In the genomic region with DNA sequence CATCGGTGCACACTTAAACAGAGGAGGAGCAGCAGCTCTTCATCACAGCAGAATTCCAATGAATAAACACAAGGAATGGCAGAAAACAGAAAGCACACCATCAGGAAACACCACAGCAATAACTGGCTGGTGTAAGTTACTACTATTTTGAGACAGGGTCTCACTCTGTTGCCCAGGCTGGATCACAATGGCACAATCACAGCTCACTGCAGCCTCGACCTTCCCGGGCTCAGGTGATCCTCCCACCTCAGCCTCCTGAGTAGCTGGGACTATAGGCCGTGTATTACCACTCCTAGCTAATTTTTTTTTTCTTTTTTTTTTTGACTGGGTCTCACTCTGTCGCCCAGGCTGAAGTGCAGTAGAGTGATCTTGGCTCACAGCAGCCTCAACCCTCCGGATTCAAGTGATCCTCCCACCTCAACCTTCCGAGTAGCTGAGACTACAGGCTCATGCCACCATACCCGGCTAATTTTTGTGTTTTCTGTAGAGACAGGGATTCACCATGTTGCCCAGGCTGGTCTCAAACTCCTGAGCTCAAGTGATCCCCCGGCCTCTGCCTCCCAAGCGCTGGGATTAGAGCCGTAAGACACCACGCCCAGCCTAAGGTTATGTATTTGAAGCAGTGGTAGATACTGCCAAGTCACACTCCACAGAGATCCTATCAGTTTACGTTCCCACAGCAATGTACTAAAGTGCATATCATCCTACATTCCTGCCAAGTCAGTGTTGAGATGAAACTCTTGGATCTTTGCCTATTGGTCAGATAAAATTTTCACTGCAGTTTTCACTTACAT, we compare ENCODE assay signal across 12 cellular contexts. TPM values are rescaled to one million over a fixed set of nuclear protein-coding genes. Genes with fewer than 3 reads are reported as not detected.
DNase-seq lines count a peak whose midpoint lies in the region; ATAC-seq, FAIRE-seq and TF ChIP-seq lines count a peak whose summit lies in the region.
"Had no signal": no experiment of that assay in that cellular context is flagged by ENCODE, and none has a peak within 500 bp of the region (broad histone marks: within the 10 kb centered on the region; RNA-seq: fewer than 3 reads in every experiment).

No MANE protein-coding gene starts in this region.

- H3K9me3 Mint-ChIP-seq in WTC11 = no peaks in the 10 kb centered on the region

- peak overlapping the region; percentile 82 for H3K27ac Mint-ChIP-seq in WTC11

- no peak for ATAC-seq in WTC11
- ATAC-seq in HG02763 (IDR thresholded peaks at IDR 0.05; ENCODE audit: unreplicated experiment) = no peak
- no peak for ATAC-seq in GM21576 (IDR thresholded peaks at IDR 0.05; ENCODE audit: unreplicated experiment)
- ATAC-seq: T-helper 17 cell had no signal

- 0 out of 2 replicates have a peak, but pooled peaks cover 7% of the 10 kb centered on the region for H3K4me1 Mint-ChIP-seq in WTC11

- intact Hi-C loops in left ventricle myocardium inferior (cut with micrococcal nuclease) = no loop called here

- POLR2A ChIA-PET in WTC11 (lab: Charles Lee) = no interaction called here

- H3K4me3 ChIP-seq in left ventricle myocardium inferior (no peak overlapping the region), small intestine (ENCODE audit: low read depth in 1 of 2, low read length in 2 of 2) (peak overlapping the region in 1 of 2 donors; percentile 7)

- peaks cover 15% of the 10 kb centered on the region for H3K4me1 ChIP-seq in left ventricle myocardium inferior
- H3K4me1 ChIP-seq in small intestine (ENCODE audit: control insufficient read depth in 2 of 2, insufficient read depth in 1 of 2, low read depth in 1 of 2, low read length in 1 of 2) = no peaks in the 10 kb centered on the region

- H3K27me3 ChIP-seq in left ventricle myocardium inferior (ENCODE audit: low read depth) (no peaks in the 10 kb centered on the region), small intestine (ENCODE audit: control insufficient read depth in 2 of 2, insufficient read depth in 2 of 2, low read length in 2 of 2) (no peaks in the 10 kb centered on the region)

- no peak for TF ChIP-seq CTCF in WTC11 (IDR thresholded peaks at IDR 0.05)
- no peak for TF ChIP-seq CTCF in left ventricle myocardium inferior (IDR thresholded peaks at IDR 0.05; ENCODE audit: borderline replicate concordance)

- no peak for FAIRE-seq in small intestine (lab: Jason Lieb, UNC)
- FAIRE-seq: A204.1, endothelial cell of umbilical vein had no signal

- no peaks in the 10 kb centered on the region for H3K27me3 Mint-ChIP-seq in WTC11 (ENCODE audit: low read depth)
- H3K27me3 Mint-ChIP-seq: T-helper 17 cell had no signal

- CTCF ChIA-PET in WTC11 (lab: Charles Lee) = no interaction called here

- H3K36me3 ChIP-seq in left ventricle myocardium inferior (no peaks in the 10 kb centered on the region), small intestine (ENCODE audit: control insufficient read depth in 2 of 2, insufficient read depth in 2 of 2, low read length in 2 of 2) (peaks cover 0 to 3% of the 10 kb centered on the region in 2 donors)

- H3K27ac ChIP-seq in left ventricle myocardium inferior (replicated peaks) = peak overlapping the region; percentile 56
- H3K27ac ChIP-seq in small intestine (ENCODE audit: low read depth in 1 of 2, low read length in 1 of 2) = peak overlapping the region in 1 of 2 donors; percentile 38
- no peak overlapping the region for H3K27ac ChIP-seq in caudate nucleus (ENCODE audit: low read depth, low read length)

- peaks cover 3% of the 10 kb centered on the region for H3K36me3 Mint-ChIP-seq in WTC11

- H3K9me3 ChIP-seq in left ventricle myocardium inferior (replicated peaks) = no peaks in the 10 kb centered on the region
- H3K9me3 ChIP-seq in small intestine (ENCODE audit: control insufficient read depth, low read depth) = no peaks in the 10 kb centered on the region

- peak; percentile 40 for DNase-seq in DMS 273 (lab: John Stamatoyannopoulos, UW; ENCODE audit: unreplicated experiment)
- DNase-seq in DMS 273 treated with DMSO at 0.1 percent for 48 hours (lab: John Stamatoyannopoulos, UW) = no peak
- DNase-seq in WTC11 (ENCODE audit: low spot score) = no peak
- no peak for DNase-seq in left ventricle myocardium inferior
- DNase-seq in small intestine = peak; percentile 75
- no peak for DNase-seq in caudate nucleus (lab: John Stamatoyannopoulos, UW)
- DNase-seq: NCI-H2081, T-helper 17 cell had no signal

- WGBS in small intestine, 3 donors = 52 to 77% (median 63%) methylated on average over 13 of the region's 13 CpGs

- no peak overlapping the region for H3K4me3 Mint-ChIP-seq in WTC11
- H3K4me3 Mint-ChIP-seq: T-helper 17 cell had no signal

TF ChIP-seq in WTC11, 78 proteins besides CTCF, POLR2A, EP300 and RAD21 (continues in another document):
- no peak for TF ChIP-seq IRF2 (CRISPR knock-in tag; IDR thresholded peaks at IDR 0.05; ENCODE audit: borderline replicate concordance, low read depth)
- TF ChIP-seq, protein P1, sequence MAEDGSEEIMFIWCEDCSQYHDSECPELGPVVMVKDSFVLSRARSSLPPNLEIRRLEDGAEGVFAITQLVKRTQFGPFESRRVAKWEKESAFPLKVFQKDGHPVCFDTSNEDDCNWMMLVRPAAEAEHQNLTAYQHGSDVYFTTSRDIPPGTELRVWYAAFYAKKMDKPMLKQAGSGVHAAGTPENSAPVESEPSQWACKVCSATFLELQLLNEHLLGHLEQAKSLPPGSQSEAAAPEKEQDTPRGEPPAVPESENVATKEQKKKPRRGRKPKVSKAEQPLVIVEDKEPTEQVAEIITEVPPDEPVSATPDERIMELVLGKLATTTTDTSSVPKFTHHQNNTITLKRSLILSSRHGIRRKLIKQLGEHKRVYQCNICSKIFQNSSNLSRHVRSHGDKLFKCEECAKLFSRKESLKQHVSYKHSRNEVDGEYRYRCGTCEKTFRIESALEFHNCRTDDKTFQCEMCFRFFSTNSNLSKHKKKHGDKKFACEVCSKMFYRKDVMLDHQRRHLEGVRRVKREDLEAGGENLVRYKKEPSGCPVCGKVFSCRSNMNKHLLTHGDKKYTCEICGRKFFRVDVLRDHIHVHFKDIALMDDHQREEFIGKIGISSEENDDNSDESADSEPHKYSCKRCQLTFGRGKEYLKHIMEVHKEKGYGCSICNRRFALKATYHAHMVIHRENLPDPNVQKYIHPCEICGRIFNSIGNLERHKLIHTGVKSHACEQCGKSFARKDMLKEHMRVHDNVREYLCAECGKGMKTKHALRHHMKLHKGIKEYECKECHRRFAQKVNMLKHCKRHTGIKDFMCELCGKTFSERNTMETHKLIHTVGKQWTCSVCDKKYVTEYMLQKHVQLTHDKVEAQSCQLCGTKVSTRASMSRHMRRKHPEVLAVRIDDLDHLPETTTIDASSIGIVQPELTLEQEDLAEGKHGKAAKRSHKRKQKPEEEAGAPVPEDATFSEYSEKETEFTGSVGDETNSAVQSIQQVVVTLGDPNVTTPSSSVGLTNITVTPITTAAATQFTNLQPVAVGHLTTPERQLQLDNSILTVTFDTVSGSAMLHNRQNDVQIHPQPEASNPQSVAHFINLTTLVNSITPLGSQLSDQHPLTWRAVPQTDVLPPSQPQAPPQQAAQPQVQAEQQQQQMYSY (CRISPR knock-in tag; IDR thresholded peaks at IDR 0.05) = no peak
- TF ChIP-seq TEAD4 (CRISPR knock-in tag; IDR thresholded peaks at IDR 0.05) = no peak
- no peak for TF ChIP-seq SOX15 (CRISPR knock-in tag; IDR thresholded peaks at IDR 0.05)
- no peak for TF ChIP-seq FOXK1 (CRISPR knock-in tag; IDR thresholded peaks at IDR 0.05)
- no peak for TF ChIP-seq ZNF281 (CRISPR knock-in tag; IDR thresholded peaks at IDR 0.05)
- no peak for TF ChIP-seq ZNF317 (CRISPR knock-in tag; IDR thresholded peaks at IDR 0.05; ENCODE audit: borderline replicate concordance, low read depth)
- no peak for TF ChIP-seq ZNF232 (CRISPR knock-in tag; IDR thresholded peaks at IDR 0.05)
- no peak for TF ChIP-seq EMX1 (CRISPR knock-in tag; IDR thresholded peaks at IDR 0.05)
- TF ChIP-seq KAT7 (CRISPR knock-in tag; IDR thresholded peaks at IDR 0.05; ENCODE audit: borderline replicate concordance) = no peak
- TF ChIP-seq, protein P2, sequence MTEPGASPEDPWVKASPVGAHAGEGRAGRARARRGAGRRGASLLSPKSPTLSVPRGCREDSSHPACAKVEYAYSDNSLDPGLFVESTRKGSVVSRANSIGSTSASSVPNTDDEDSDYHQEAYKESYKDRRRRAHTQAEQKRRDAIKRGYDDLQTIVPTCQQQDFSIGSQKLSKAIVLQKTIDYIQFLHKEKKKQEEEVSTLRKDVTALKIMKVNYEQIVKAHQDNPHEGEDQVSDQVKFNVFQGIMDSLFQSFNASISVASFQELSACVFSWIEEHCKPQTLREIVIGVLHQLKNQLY (CRISPR knock-in tag; IDR thresholded peaks at IDR 0.05) = no peak

RNA-seq across cellular contexts. Expression of gene TRAP1, which starts 20.7 kb away (rescaled TPM):
- total RNA-seq in WTC11 (2021) = 275 to 290 TPM (median 285 TPM) in 3 replicates
- 128 TPM for total RNA-seq in left ventricle myocardium inferior
- polyA plus RNA-seq in small intestine = 10 to 100 TPM; 25.5 to 79.5 (median 49.4) TPM

RNA-seq across cellular contexts. Expression of gene DNASE1, which starts 42.1 kb away (rescaled TPM):
- total RNA-seq in WTC11 (2021) (13.5 to 15.7 TPM (median 13.9 TPM) in 3 replicates), left ventricle myocardium inferior (7.7 TPM)
- polyA plus RNA-seq in small intestine = 100 to 1,000 TPM in 2 of 3 donors, 10 to 100 TPM in 1; 75.4 to 290 (median 249) TPM

Comparison
In these comparisons a context has a peak if more than half of its experiments do, and no peak if none do; other contexts are left out.
1. DNase-seq: peak in DMS 273 (single experiment) and small intestine (single experiment); none in DMS 273 treated with DMSO at 0.1 percent for 48 hours (single experiment), WTC11 (single experiment), left ventricle myocardium inferior (single experiment) and caudate nucleus (0 of 61).